ENCODE assay signal across 18 cellular contexts in genomic region chr3:65233561-65233960, GRCh38.
DNase-seq lines count a peak whose midpoint lies in the region; ATAC-seq, FAIRE-seq and TF ChIP-seq lines count a peak whose summit lies in the region.
"Had no signal": no experiment of that assay in that cellular context is flagged by ENCODE, and none has a peak within 500 bp of the region (broad histone marks: within the 10 kb centered on the region; RNA-seq: fewer than 3 reads in every experiment).

No MANE protein-coding gene starts in this region.

- H3K4ac ChIP-seq in mesenchymal stem cell (ENCODE audit: low read depth in 1 of 2, low read length in 2 of 2): peak overlapping the region in 1 of 2 experiments; percentile 24

- no peak overlapping the region for H2BK15ac ChIP-seq in mesenchymal stem cell (ENCODE audit: low read depth, poor library complexity, severe bottlenecking)

- no peak overlapping the region for H3K4me3 Mint-ChIP-seq in CD4-positive, alpha-beta T cell

- H2BK5ac ChIP-seq in mesenchymal stem cell (ENCODE audit: low read depth, low read length, poor library complexity, severe bottlenecking): no peak overlapping the region

- WGBS in mesenchymal stem cell: 36% methylated on average over 4 of the region's 5 CpGs

- H3K36me3 ChIP-seq in brain microvascular endothelial cell (replicated peaks) (no peaks in the 10 kb centered on the region), mesenchymal stem cell (ENCODE audit: control insufficient read depth in 1 of 2, insufficient read depth in 2 of 2, low read depth in 1 of 2, low read length in 2 of 2) (no peaks in the 10 kb centered on the region)
- H3K36me3 ChIP-seq: MG63 had no signal

- H3K9me3 Mint-ChIP-seq in CD4-positive, alpha-beta T cell: peaks cover 15% of the 10 kb centered on the region

- H2BK120ac ChIP-seq in mesenchymal stem cell (ENCODE audit: low read depth, low read length): no peak overlapping the region

- POLR2A ChIA-PET in CD4-positive, alpha-beta T cell (lab: Charles Lee): no interaction called here

- no peaks in the 10 kb centered on the region for H3K4me1 Mint-ChIP-seq in CD4-positive, alpha-beta T cell (ENCODE audit: low read depth)

- H3K27me3 ChIP-seq in brain microvascular endothelial cell (replicated peaks) (no peaks in the 10 kb centered on the region), mesenchymal stem cell (ENCODE audit: control insufficient read depth in 1 of 2, insufficient read depth in 1 of 2, low read length in 2 of 2) (no peaks in the 10 kb centered on the region)
- no peaks in the 10 kb centered on the region for H3K27me3 ChIP-seq in CD4-positive, alpha-beta T cell (ENCODE audit: control insufficient read depth, insufficient read depth, low read length)
- H3K27me3 ChIP-seq: MG63 had no signal

- DNase-seq in H4 (ENCODE audit: low spot score): peak; percentile 4
- peak; percentile 23 for DNase-seq in RCC 7860 (ENCODE audit: low spot score)
- peak; percentile 10 for DNase-seq in brain microvascular endothelial cell
- DNase-seq in mesenchymal stem cell: peak; percentile 55
- no peak for DNase-seq in MV-4-11 (lab: John Stamatoyannopoulos, UW)
- no peak for DNase-seq in CD4-positive, alpha-beta T cell
- DNase-seq in HCEC 1CT: no peak
- DNase-seq: DMS153, DND-41, H7, KBM-7, MG63, NCI-H2029, NCI-H526 treated with DMSO at 0.1 percent for 48 hours, OCI-M1, Right ventricle myocardium superior, RPMI8226 had no signal

- H3K18ac ChIP-seq in mesenchymal stem cell (ENCODE audit: low read depth in 1 of 2, low read length in 2 of 2): peak overlapping the region in 1 of 2 experiments; percentile 5

- H3K23ac ChIP-seq in mesenchymal stem cell (ENCODE audit: low read length in 2 of 2): no peak overlapping the region

- H2AK5ac ChIP-seq in mesenchymal stem cell (ENCODE audit: low read length, severe bottlenecking): no peak overlapping the region

- intact Hi-C loops in CD4-positive, alpha-beta T cell (cut with DNase I, micrococcal nuclease): no loop called here

- no peak overlapping the region for H3K14ac ChIP-seq in mesenchymal stem cell (ENCODE audit: low read length in 2 of 2)

- H3K4me2 ChIP-seq in mesenchymal stem cell (ENCODE audit: low read length, poor library complexity, severe bottlenecking): no peak overlapping the region

- no peak overlapping the region for H4K8ac ChIP-seq in mesenchymal stem cell (ENCODE audit: low read length)

- H3K9me3 ChIP-seq in mesenchymal stem cell (ENCODE audit: control insufficient read depth, low read length): no peaks in the 10 kb centered on the region
- no peaks in the 10 kb centered on the region for H3K9me3 ChIP-seq in CD4-positive, alpha-beta T cell (ENCODE audit: control insufficient read depth, low read length)
- H3K9me3 ChIP-seq: MG63 had no signal

- no peak for FAIRE-seq in RCC 7860 (lab: Jason Lieb, UNC)
- FAIRE-seq: GM18507 had no signal

- H3K9ac ChIP-seq in mesenchymal stem cell (ENCODE audit: low read length): no peak overlapping the region

- no peak for ATAC-seq in CD4-positive, alpha-beta T cell (ENCODE audit: poor library complexity)

- no peaks in the 10 kb centered on the region for H3K79me1 ChIP-seq in mesenchymal stem cell (replicated peaks; ENCODE audit: low read length, poor library complexity, severe bottlenecking)

- H3K27ac Mint-ChIP-seq in CD4-positive, alpha-beta T cell: no peak overlapping the region

- H3K27me3 Mint-ChIP-seq in CD4-positive, alpha-beta T cell: no peaks in the 10 kb centered on the region

- H3K27ac ChIP-seq in brain microvascular endothelial cell (no peak overlapping the region), mesenchymal stem cell (ENCODE audit: low read length, poor library complexity, severe bottlenecking) (no peak overlapping the region)
- no peak overlapping the region for H3K27ac ChIP-seq in CD4-positive, alpha-beta T cell (ENCODE audit: low read depth, low read length)

- in situ Hi-C loops in brain microvascular endothelial cell (cut with HindIII; ENCODE audit: low pct_ligation_motif_present, low sequenced_read_pairs): no loop called here

- no peak overlapping the region for H3K4me3 ChIP-seq in brain microvascular endothelial cell (ENCODE audit: low read depth, low read length)
- no peak overlapping the region for H3K4me3 ChIP-seq in mesenchymal stem cell (ENCODE audit: insufficient read depth in 1 of 2, low read depth in 1 of 2, low read length in 2 of 2)
- H3K4me3 ChIP-seq: MG63 had no signal

- no peaks in the 10 kb centered on the region for H3K4me1 ChIP-seq in mesenchymal stem cell (ENCODE audit: control insufficient read depth, insufficient read depth, low read depth, low read length)

- no peak overlapping the region for H2AFZ ChIP-seq in mesenchymal stem cell (ENCODE audit: low read depth, low read length)

- H2BK12ac ChIP-seq in mesenchymal stem cell (ENCODE audit: low read length in 2 of 2): peak overlapping the region in 1 of 2 experiments; percentile 37

- H4K91ac ChIP-seq in mesenchymal stem cell (ENCODE audit: low read length): no peak overlapping the region

- no peak for TF ChIP-seq CTCF in brain microvascular endothelial cell (IDR thresholded peaks at IDR 0.05; ENCODE audit: low read depth, low read length, missing control alignments)
- no peak for TF ChIP-seq CTCF in CD4-positive, alpha-beta T cell (IDR thresholded peaks at IDR 0.05)

- no peaks in the 10 kb centered on the region for H3K36me3 Mint-ChIP-seq in CD4-positive, alpha-beta T cell (ENCODE audit: low read depth)

- CTCF ChIA-PET in CD4-positive, alpha-beta T cell (lab: Charles Lee): no interaction called here

Comparison
In these comparisons a context has a peak if more than half of its experiments do, and no peak if none do; other contexts are left out.
1. DNase-seq: peak in H4 (single experiment), RCC 7860 (single experiment), brain microvascular endothelial cell (single experiment) and mesenchymal stem cell (single experiment); none in MV-4-11 (single experiment), CD4-positive, alpha-beta T cell (0 of 10) and HCEC 1CT (single experiment).